Comparison of ENCODE assay signal across 21 cellular contexts in genomic region chr10:69394020-69394419, GRCh38. TPM values are rescaled to one million over a fixed set of nuclear protein-coding genes. Genes with fewer than 3 reads are reported as not detected.
A peak's percentile ranks its signal among the peaks of the same experiment; 100 is the strongest.
DNase-seq lines count a peak whose midpoint lies in the region; ATAC-seq and TF ChIP-seq lines count a peak whose summit lies in the region.
"Had no signal": no experiment of that assay in that cellular context is flagged by ENCODE, and none has a peak within 500 bp of the region (broad histone marks: within the 10 kb centered on the region; RNA-seq: fewer than 3 reads in every experiment).

No MANE protein-coding gene starts in this region.

- ATAC-seq in activated naive CD4-positive, alpha-beta T cell treated with anti-CD3 and anti-CD28 coated beads, Interleukin-2, amount 50 U/mL, for 72 hours: no peak
- ATAC-seq: GM12878, HepG2 had no signal

- no peak for DNase-seq in activated naive CD4-positive, alpha-beta T cell treated with anti-CD3 and anti-CD28 coated beads, Interleukin-2, amount 50 U/mL, for 72 hours (ENCODE audit: low spot score in 2 of 2)
- DNase-seq in activated naive CD4-positive, alpha-beta T cell treated with anti-CD3 and anti-CD28 coated beads for 36 hours: no peak
- DNase-seq in SJSA1 (ENCODE audit: low read depth in 1 of 2, low spot score in 2 of 2) (peak; percentile 61 to 62), endodermal cell (peak; percentile 12), thyroid gland (peak in 1 of 2 donors; percentile 50), Calu3 (no peak), NCI-H1417 (lab: John Stamatoyannopoulos, UW) (no peak), amniotic stem cell (lab: John Stamatoyannopoulos, UW) (no peak)
- DNase-seq: Caco-2; CD4-positive, alpha-beta T cell; DMS153; KG1; NCI-H1436 treated with DMSO at 0.1 percent for 48 hours; NCI-H2029; NCI-H345; NCI-H526; SJCRH30 had no signal

- no peaks in the 10 kb centered on the region for H3K9me3 Mint-ChIP-seq in activated naive CD4-positive, alpha-beta T cell treated with anti-CD3 and anti-CD28 coated beads, Interleukin-2, amount 50 U/mL, for 72 hours
- H3K9me3 Mint-ChIP-seq in activated naive CD4-positive, alpha-beta T cell treated with anti-CD3 and anti-CD28 coated beads for 36 hours: no peaks in the 10 kb centered on the region
- H3K9me3 Mint-ChIP-seq in endodermal cell (no peaks in the 10 kb centered on the region), Calu3 (ENCODE audit: low read depth, unreplicated experiment) (no peaks in the 10 kb centered on the region)
- H3K9me3 Mint-ChIP-seq: CD4-positive, alpha-beta T cell had no signal

- CTCF ChIA-PET in activated naive CD4-positive, alpha-beta T cell treated with anti-CD3 and anti-CD28 coated beads for 36 hours (lab: Charles Lee): interaction anchor here (1.0 to 3.0 kb wide), 5 partner anchors 13 to 160 kb away, joined by 5 to 33 read pairs (median 7); no protein-coding TSS in a partner anchor
- CTCF ChIA-PET in Calu3 (lab: Charles Lee): no interaction called here

- H3K4me1 Mint-ChIP-seq in activated naive CD4-positive, alpha-beta T cell treated with anti-CD3 and anti-CD28 coated beads for 36 hours (ENCODE audit: low read depth): peaks cover 22% of the 10 kb centered on the region
- H3K4me1 Mint-ChIP-seq in endodermal cell (peaks cover 22% of the 10 kb centered on the region), Calu3 (ENCODE audit: low read depth, unreplicated experiment) (peaks cover 16% of the 10 kb centered on the region)

- no peak for TF ChIP-seq POLR2A in thyroid gland (IDR thresholded peaks at IDR 0.05)

- no peak overlapping the region for H3K9ac ChIP-seq in endodermal cell (ENCODE audit: extremely low read depth, low read length, poor library complexity, severe bottlenecking)

- H3K4me3 Mint-ChIP-seq in activated naive CD4-positive, alpha-beta T cell treated with anti-CD3 and anti-CD28 coated beads for 36 hours: no peak overlapping the region
- H3K4me3 Mint-ChIP-seq in endodermal cell: no peak overlapping the region
- no peak overlapping the region for H3K4me3 Mint-ChIP-seq in Calu3 (ENCODE audit: low read depth, unreplicated experiment)
- H3K4me3 Mint-ChIP-seq: CD4-positive, alpha-beta T cell had no signal

- H3K36me3 Mint-ChIP-seq in activated naive CD4-positive, alpha-beta T cell treated with anti-CD3 and anti-CD28 coated beads, Interleukin-2, amount 50 U/mL, for 72 hours: peaks cover 6 to 16% of the 10 kb centered on the region in 2 donors
- H3K36me3 Mint-ChIP-seq in activated naive CD4-positive, alpha-beta T cell treated with anti-CD3 and anti-CD28 coated beads for 36 hours (ENCODE audit: low read depth): peaks cover 27% of the 10 kb centered on the region
- H3K36me3 Mint-ChIP-seq in endodermal cell (ENCODE audit: low read depth) (peaks cover 41% of the 10 kb centered on the region), Calu3 (ENCODE audit: insufficient read depth, unreplicated experiment) (peaks cover 23% of the 10 kb centered on the region)

- peak overlapping the region; percentile 36 to 74 for H3K27ac Mint-ChIP-seq in activated naive CD4-positive, alpha-beta T cell treated with anti-CD3 and anti-CD28 coated beads, Interleukin-2, amount 50 U/mL, for 72 hours
- no peak overlapping the region for H3K27ac Mint-ChIP-seq in activated naive CD4-positive, alpha-beta T cell treated with anti-CD3 and anti-CD28 coated beads for 36 hours
- H3K27ac Mint-ChIP-seq in endodermal cell (no peak overlapping the region), Calu3 (ENCODE audit: unreplicated experiment) (no peak overlapping the region)
- H3K27ac Mint-ChIP-seq: CD4-positive, alpha-beta T cell had no signal

- intact Hi-C loops in activated naive CD4-positive, alpha-beta T cell treated with anti-CD3 and anti-CD28 coated beads for 36 hours (cut with micrococcal nuclease): loop anchor here (5.0 kb wide), 3 partner anchors 77 to 437 kb away; partner anchors contain the start of gene DDX21
- intact Hi-C loops in thyroid gland (cut with DNase I) (loop anchor here (2.0 to 5.0 kb wide), 2 partner anchors 77 to 153 kb away; no protein-coding TSS in a partner anchor), Calu3 (cut with micrococcal nuclease; ENCODE audit: unreplicated experiment) (loop anchor here (10.0 kb wide), 1 partner anchor 129 kb away; no protein-coding TSS in a partner anchor)

- no peaks in the 10 kb centered on the region for H3K27me3 Mint-ChIP-seq in activated naive CD4-positive, alpha-beta T cell treated with anti-CD3 and anti-CD28 coated beads for 36 hours (ENCODE audit: low read depth)
- no peaks in the 10 kb centered on the region for H3K27me3 Mint-ChIP-seq in endodermal cell (ENCODE audit: insufficient read depth)
- H3K27me3 Mint-ChIP-seq in Calu3 (ENCODE audit: unreplicated experiment): no peaks in the 10 kb centered on the region
- H3K27me3 Mint-ChIP-seq: CD4-positive, alpha-beta T cell had no signal

- H3K9me3 ChIP-seq in SJSA1 (replicated peaks) (no peaks in the 10 kb centered on the region), endodermal cell (ENCODE audit: control insufficient read depth, low read length) (no peaks in the 10 kb centered on the region), thyroid gland (no peaks in the 10 kb centered on the region)
- H3K9me3 ChIP-seq: Caco-2, SJCRH30 had no signal

- WGBS in endodermal cell (ENCODE audit: insufficient coverage in 1 of 2, insufficient read length in 1 of 2), 2 experiments: 78 to 89% methylated on average over 1 of the region's 1 CpG
- 86 to 90% methylated on average over 1 of the region's 1 CpG for WGBS in thyroid gland, 2 donors

- no peak overlapping the region for H3K4me3 ChIP-seq in SJSA1
- H3K4me3 ChIP-seq in endodermal cell (ENCODE audit: low read length): no peak overlapping the region
- no peak overlapping the region for H3K4me3 ChIP-seq in thyroid gland (replicated peaks in 1 of 3)
- H3K4me3 ChIP-seq: GM12878, SJCRH30 had no signal

- H3K4me1 ChIP-seq in SJSA1 (replicated peaks): peaks cover 51% of the 10 kb centered on the region
- no peaks in the 10 kb centered on the region for H3K4me1 ChIP-seq in endodermal cell (ENCODE audit: control insufficient read depth, insufficient read depth, low read length)
- peaks cover 30 to 38% of the 10 kb centered on the region in 2 donors for H3K4me1 ChIP-seq in thyroid gland
- H3K4me1 ChIP-seq: SJCRH30 had no signal

- no peak for TF ChIP-seq CTCF in endodermal cell (conservative IDR thresholded peaks at IDR 0.05)
- no peak for TF ChIP-seq CTCF in thyroid gland (IDR thresholded peaks at IDR 0.05)
- no peak for TF ChIP-seq CTCF in Calu3 (IDR thresholded peaks at IDR 0.05; ENCODE audit: unreplicated experiment)

- peaks cover 52% of the 10 kb centered on the region for H3K36me3 ChIP-seq in SJSA1
- H3K36me3 ChIP-seq in endodermal cell (ENCODE audit: control insufficient read depth, insufficient read depth, low read length): peaks cover 11% of the 10 kb centered on the region
- H3K36me3 ChIP-seq in thyroid gland: peaks cover 29 to 32% of the 10 kb centered on the region in 2 donors
- H3K36me3 ChIP-seq: SJCRH30 had no signal

- peak overlapping the region; percentile 47; the same call in 1 of the 2 replicates for H3K27ac ChIP-seq in SJSA1
- H3K27ac ChIP-seq in endodermal cell (ENCODE audit: low read depth, low read length): no peak overlapping the region
- H3K27ac ChIP-seq in thyroid gland: peak overlapping the region; percentile 24 to 75 (median 44)
- H3K27ac ChIP-seq: SJCRH30 had no signal

- H3K27me3 ChIP-seq in SJSA1 (replicated peaks): no peaks in the 10 kb centered on the region
- no peaks in the 10 kb centered on the region for H3K27me3 ChIP-seq in endodermal cell (ENCODE audit: control insufficient read depth, insufficient read depth, low read length, poor library complexity, severe bottlenecking)
- H3K27me3 ChIP-seq in thyroid gland: no peaks in the 10 kb centered on the region
- H3K27me3 ChIP-seq: SJCRH30 had no signal

- no TSS peak for BruUV-seq in Calu3 (replicated peaks; lab: Mats Ljungman, UMichigan)

RNA-seq across cellular contexts. Expression of gene TACR2, which starts 22.7 kb away (rescaled TPM):
- under 1 TPM in 1 of 2 donors, not detected in 1; 0.16 TPM for total RNA-seq in activated naive CD4-positive, alpha-beta T cell treated with anti-CD3 and anti-CD28 coated beads, Interleukin-2, amount 50 U/mL, for 72 hours
- total RNA-seq in activated naive CD4-positive, alpha-beta T cell treated with anti-CD3 and anti-CD28 coated beads for 36 hours: not detected
- not detected in 2 replicates for total RNA-seq in SJSA1 (2014; rRNA removed; shearing (Covaris generic))
- total RNA-seq in endodermal cell (not detected), thyroid gland (not detected), Calu3 (2022) (0.26 and 0.34 TPM in 2 replicates)
- not detected for polyA plus RNA-seq in endodermal cell (2013, experiment 1 of 2)
- polyA plus RNA-seq in endodermal cell (2013, experiment 2 of 2): not detected
- total RNA-seq: A172; CD4-positive, alpha-beta T cell; Daoy; GM12878; HepG2 had no signal

RNA-seq across cellular contexts. Expression of gene TSPAN15, which starts 57.2 kb away (rescaled TPM):
- total RNA-seq in activated naive CD4-positive, alpha-beta T cell treated with anti-CD3 and anti-CD28 coated beads, Interleukin-2, amount 50 U/mL, for 72 hours: 1 to 10 TPM; 1.3 to 1.9 TPM
- 1 to 10 TPM in 1 of 2 experiments, under 1 TPM in 1; 0.72 to 1.1 TPM for total RNA-seq in activated naive CD4-positive, alpha-beta T cell treated with anti-CD3 and anti-CD28 coated beads for 36 hours
- total RNA-seq in SJSA1 (2014; rRNA removed; shearing (Covaris generic)): 6.3 and 7.8 TPM in 2 replicates
- total RNA-seq in endodermal cell: 10 to 100 TPM; 10.1 to 15.8 TPM
- polyA plus RNA-seq in endodermal cell (2013, experiment 1 of 2): 9.4 TPM
- 7.9 TPM for polyA plus RNA-seq in endodermal cell (2013, experiment 2 of 2)
- 10 to 100 TPM in 3 of 4 donors, 1 to 10 TPM in 1; 9.0 to 23.1 (median 17.2) TPM for total RNA-seq in thyroid gland
- 137 and 165 TPM in 2 replicates for total RNA-seq in Calu3 (2022)

Comparison
In these comparisons a context has a peak if more than half of its experiments do, and no peak if none do; other contexts are left out.
1. H3K27ac Mint-ChIP-seq: peak in activated naive CD4-positive, alpha-beta T cell treated with anti-CD3 and anti-CD28 coated beads, Interleukin-2, amount 50 U/mL, for 72 hours (2 of 2); none in activated naive CD4-positive, alpha-beta T cell treated with anti-CD3 and anti-CD28 coated beads for 36 hours (single experiment), endodermal cell (single experiment) and Calu3 (single experiment).
2. DNase-seq: peak in SJSA1 (2 of 2) and endodermal cell (single experiment); none in activated naive CD4-positive, alpha-beta T cell treated with anti-CD3 and anti-CD28 coated beads, Interleukin-2, amount 50 U/mL, for 72 hours (0 of 2), activated naive CD4-positive, alpha-beta T cell treated with anti-CD3 and anti-CD28 coated beads for 36 hours (single experiment), Calu3 (single experiment), NCI-H1417 (0 of 3) and amniotic stem cell (single experiment).